ENCODE assay signal across 12 cellular contexts in genomic region chr4:4855293-4856070, GRCh38. TPM values are rescaled to one million over a fixed set of nuclear protein-coding genes. Genes with fewer than 3 reads are reported as not detected.
A peak's percentile ranks its signal among the peaks of the same experiment; 100 is the strongest.
DNase-seq lines count a peak whose midpoint lies in the region; ATAC-seq and TF ChIP-seq lines count a peak whose summit lies in the region.
"Had no signal": no experiment of that assay in that cellular context is flagged by ENCODE, and none has a peak within 500 bp of the region (broad histone marks: within the 10 kb centered on the region; RNA-seq: fewer than 3 reads in every experiment).

No MANE protein-coding gene starts in this region.

- peak overlapping the region; percentile 59 for H3K27ac ChIP-seq in endodermal cell (ENCODE audit: low read depth, low read length)
- H3K27ac ChIP-seq in tibial nerve = no peak overlapping the region
- H3K27ac ChIP-seq: RWPE1, sigmoid colon had no signal

- POLR2A ChIA-PET in activated CD8-positive, alpha-beta T cell treated with anti-CD3 and anti-CD28 coated beads, Interleukin-2, amount 10 ng/mL, durations not matched to agents 7 days and 5 days (lab: Charles Lee) = interaction anchor here (0.7 kb wide), 1 partner anchor 61 kb away, joined by 3 read pairs; no protein-coding TSS in a partner anchor
- POLR2A ChIA-PET in activated CD8-positive, alpha-beta T cell treated with anti-CD3 and anti-CD28 coated beads for 36 hours (lab: Charles Lee) = interaction anchor here (0.7 to 1.0 kb wide), 2 partner anchors 8 to 11 kb away, joined by 3 to 5 read pairs; no protein-coding TSS in a partner anchor

- H3K4me1 Mint-ChIP-seq in activated CD8-positive, alpha-beta T cell treated with anti-CD3 and anti-CD28 coated beads, Interleukin-2, amount 10 ng/mL, durations not matched to agents 7 days and 5 days (ENCODE audit: low read depth) = peaks cover 35% of the 10 kb centered on the region
- peaks cover 41% of the 10 kb centered on the region for H3K4me1 Mint-ChIP-seq in activated CD8-positive, alpha-beta T cell treated with anti-CD3 and anti-CD28 coated beads for 36 hours (ENCODE audit: low read depth)
- H3K4me1 Mint-ChIP-seq in IgD-negative memory B cell (peaks cover 7 to 20% (median 17%) of the 10 kb centered on the region in 3 donors), endodermal cell (peaks cover 37% of the 10 kb centered on the region)

- H3K27me3 Mint-ChIP-seq in activated CD8-positive, alpha-beta T cell treated with anti-CD3 and anti-CD28 coated beads, Interleukin-2, amount 10 ng/mL, durations not matched to agents 7 days and 5 days (ENCODE audit: low read depth) = peaks cover 71% of the 10 kb centered on the region
- H3K27me3 Mint-ChIP-seq in activated CD8-positive, alpha-beta T cell treated with anti-CD3 and anti-CD28 coated beads for 36 hours = peaks cover 72% of the 10 kb centered on the region
- H3K27me3 Mint-ChIP-seq in IgD-negative memory B cell (peaks cover 64% of the 10 kb centered on the region), endodermal cell (ENCODE audit: insufficient read depth) (peaks cover 90% of the 10 kb centered on the region)

- no peaks in the 10 kb centered on the region for H3K9me3 ChIP-seq in endodermal cell (ENCODE audit: control insufficient read depth, low read length)
- H3K9me3 ChIP-seq in tibial nerve = peaks cover 0 to 4% (median 0%) of the 10 kb centered on the region in 4 donors
- H3K9me3 ChIP-seq: mucosa of descending colon, sigmoid colon, uterus had no signal

- peak overlapping the region; percentile 36 for H3K4me3 ChIP-seq in endodermal cell (ENCODE audit: low read length)
- H3K4me3 ChIP-seq in tibial nerve = no peak overlapping the region
- H3K4me3 ChIP-seq: mucosa of descending colon had no signal

- peaks cover 11% of the 10 kb centered on the region for H3K36me3 Mint-ChIP-seq in activated CD8-positive, alpha-beta T cell treated with anti-CD3 and anti-CD28 coated beads, Interleukin-2, amount 10 ng/mL, durations not matched to agents 7 days and 5 days (ENCODE audit: low read depth)
- H3K36me3 Mint-ChIP-seq in activated CD8-positive, alpha-beta T cell treated with anti-CD3 and anti-CD28 coated beads for 36 hours (ENCODE audit: low read depth) = peaks cover 2% of the 10 kb centered on the region
- peaks cover 4% of the 10 kb centered on the region for H3K36me3 Mint-ChIP-seq in IgD-negative memory B cell
- no peaks in the 10 kb centered on the region for H3K36me3 Mint-ChIP-seq in endodermal cell (ENCODE audit: low read depth)

- peak overlapping the region; percentile 25 for H3K4me3 Mint-ChIP-seq in activated CD8-positive, alpha-beta T cell treated with anti-CD3 and anti-CD28 coated beads, Interleukin-2, amount 10 ng/mL, durations not matched to agents 7 days and 5 days
- no peak overlapping the region for H3K4me3 Mint-ChIP-seq in activated CD8-positive, alpha-beta T cell treated with anti-CD3 and anti-CD28 coated beads for 36 hours
- H3K4me3 Mint-ChIP-seq in IgD-negative memory B cell (peak overlapping the region in 3 of 4 donors; percentile 33 to 79 (median 77)), endodermal cell (peak overlapping the region; percentile 36)

- no peak overlapping the region for H3K27ac Mint-ChIP-seq in activated CD8-positive, alpha-beta T cell treated with anti-CD3 and anti-CD28 coated beads, Interleukin-2, amount 10 ng/mL, durations not matched to agents 7 days and 5 days
- H3K27ac Mint-ChIP-seq in activated CD8-positive, alpha-beta T cell treated with anti-CD3 and anti-CD28 coated beads for 36 hours = no peak overlapping the region
- H3K27ac Mint-ChIP-seq in IgD-negative memory B cell (peak overlapping the region; percentile 87 to 95 (median 95)), endodermal cell (no peak overlapping the region)

- H3K4me1 ChIP-seq in endodermal cell (ENCODE audit: control insufficient read depth, insufficient read depth, low read length) (peaks cover 5% of the 10 kb centered on the region), tibial nerve (peaks cover 0 to 72% (median 25%) of the 10 kb centered on the region in 4 donors)

- TF ChIP-seq CTCF in activated CD8-positive, alpha-beta T cell treated with anti-CD3 and anti-CD28 coated beads for 36 hours (IDR thresholded peaks at IDR 0.05) = no peak
- TF ChIP-seq CTCF in endodermal cell (conservative IDR thresholded peaks at IDR 0.05) = no peak
- no peak for TF ChIP-seq CTCF in tibial nerve (IDR thresholded peaks at IDR 0.05)

- no peak for TF ChIP-seq EP300 in tibial nerve (IDR thresholded peaks at IDR 0.05)

- H3K27me3 ChIP-seq in endodermal cell (ENCODE audit: control insufficient read depth, insufficient read depth, low read length, poor library complexity, severe bottlenecking) (peaks cover 97% of the 10 kb centered on the region), tibial nerve (peaks cover 3 to 93% of the 10 kb centered on the region in 2 donors)

- H3K9me3 Mint-ChIP-seq in activated CD8-positive, alpha-beta T cell treated with anti-CD3 and anti-CD28 coated beads, Interleukin-2, amount 10 ng/mL, durations not matched to agents 7 days and 5 days (ENCODE audit: insufficient read depth) = no peaks in the 10 kb centered on the region
- H3K9me3 Mint-ChIP-seq in activated CD8-positive, alpha-beta T cell treated with anti-CD3 and anti-CD28 coated beads for 36 hours = peaks cover 3% of the 10 kb centered on the region
- H3K9me3 Mint-ChIP-seq in IgD-negative memory B cell = peaks cover 0 to 18% (median 0%) of the 10 kb centered on the region in 3 donors
- H3K9me3 Mint-ChIP-seq in endodermal cell = no peaks in the 10 kb centered on the region

- intact Hi-C loops in activated CD8-positive, alpha-beta T cell treated with anti-CD3 and anti-CD28 coated beads for 36 hours (cut with micrococcal nuclease) = loop anchor here (5.0 kb wide), 1 partner anchor 368 kb away; no protein-coding TSS in a partner anchor
- intact Hi-C loops in posterior vena cava (cut with DNase I) = no loop called here

- ATAC-seq in activated CD8-positive, alpha-beta T cell treated with anti-CD3 and anti-CD28 coated beads, Interleukin-2, amount 10 ng/mL, durations not matched to agents 7 days and 5 days = no peak
- ATAC-seq in activated CD8-positive, alpha-beta T cell treated with anti-CD3 and anti-CD28 coated beads for 36 hours = no peak
- ATAC-seq in HG03095 (IDR thresholded peaks at IDR 0.05; ENCODE audit: unreplicated experiment) = no peak
- ATAC-seq: mucosa of descending colon had no signal

- no peak overlapping the region for H3K9ac ChIP-seq in endodermal cell (ENCODE audit: extremely low read depth, low read length, poor library complexity, severe bottlenecking)

- no peak for TF ChIP-seq POLR2A in tibial nerve (IDR thresholded peaks at IDR 0.05)

- DNase-seq in activated CD8-positive, alpha-beta T cell treated with anti-CD3 and anti-CD28 coated beads, Interleukin-2, amount 10 ng/mL, durations not matched to agents 7 days and 5 days = no peak
- no peak for DNase-seq in activated CD8-positive, alpha-beta T cell treated with anti-CD3 and anti-CD28 coated beads for 36 hours
- DNase-seq in endodermal cell = peak; percentile 57
- DNase-seq in posterior vena cava (ENCODE audit: low spot score) = peak; percentile 60
- DNase-seq in tibial nerve (ENCODE audit: low spot score in 2 of 2) = no peak
- no peak for DNase-seq in SHP77 (lab: John Stamatoyannopoulos, UW)

- WGBS in endodermal cell (ENCODE audit: insufficient coverage in 1 of 2, insufficient read length in 1 of 2), 2 experiments = 2 to 7% methylated on average over 21 to 34 of the region's 34 CpGs
- whole genome bisulfite sequencing in tibial nerve, 2 donors = 6 to 14% methylated on average over 34 of the region's 34 CpGs

- CTCF ChIA-PET in activated CD8-positive, alpha-beta T cell treated with anti-CD3 and anti-CD28 coated beads, Interleukin-2, amount 10 ng/mL, durations not matched to agents 7 days and 5 days (lab: Charles Lee) = no interaction called here
- CTCF ChIA-PET in activated CD8-positive, alpha-beta T cell treated with anti-CD3 and anti-CD28 coated beads for 36 hours (lab: Charles Lee) = no interaction called here

- H3K36me3 ChIP-seq in endodermal cell (ENCODE audit: control insufficient read depth, insufficient read depth, low read length) (no peaks in the 10 kb centered on the region), tibial nerve (no peaks in the 10 kb centered on the region)
- H3K36me3 ChIP-seq: sigmoid colon, uterus had no signal

RNA-seq across cellular contexts. Expression of gene MSX1, which starts 4.0 kb away (rescaled TPM):
- total RNA-seq in activated CD8-positive, alpha-beta T cell treated with anti-CD3 and anti-CD28 coated beads, Interleukin-2, amount 10 ng/mL, durations not matched to agents 7 days and 5 days = not detected
- under 1 TPM; 0.16 to 0.61 TPM for total RNA-seq in activated CD8-positive, alpha-beta T cell treated with anti-CD3 and anti-CD28 coated beads for 36 hours
- polyA plus RNA-seq in IgD-negative memory B cell = 0.18 TPM
- total RNA-seq in endodermal cell = 1 to 10 TPM in 1 of 2 donors, under 1 TPM in 1; 0.46 to 1.3 TPM
- polyA plus RNA-seq in endodermal cell (2013, experiment 1 of 2) = 60.2 TPM
- 43.4 TPM for polyA plus RNA-seq in endodermal cell (2013, experiment 2 of 2)
- total RNA-seq in posterior vena cava = 10 to 100 TPM in 1 of 2 donors, 1 to 10 TPM in 1; 7.0 to 20.8 TPM
- total RNA-seq in tibial nerve = 10 to 100 TPM in 3 of 4 donors, 1 to 10 TPM in 1; 9.4 to 42.3 (median 21.7) TPM

Comparison
In these comparisons a context has a peak if more than half of its experiments do, and no peak if none do; other contexts are left out.
1. DNase-seq: peak in endodermal cell (single experiment) and posterior vena cava (single experiment); none in activated CD8-positive, alpha-beta T cell treated with anti-CD3 and anti-CD28 coated beads, Interleukin-2, amount 10 ng/mL, durations not matched to agents 7 days and 5 days (single experiment), activated CD8-positive, alpha-beta T cell treated with anti-CD3 and anti-CD28 coated beads for 36 hours (single experiment), tibial nerve (0 of 2) and SHP77 (0 of 2).
2. H3K27ac Mint-ChIP-seq: peak in IgD-negative memory B cell (3 of 3); none in activated CD8-positive, alpha-beta T cell treated with anti-CD3 and anti-CD28 coated beads, Interleukin-2, amount 10 ng/mL, durations not matched to agents 7 days and 5 days (single experiment), activated CD8-positive, alpha-beta T cell treated with anti-CD3 and anti-CD28 coated beads for 36 hours (single experiment) and endodermal cell (single experiment).